16 cellular contexts compared by ENCODE assay signal in the genomic region with DNA sequence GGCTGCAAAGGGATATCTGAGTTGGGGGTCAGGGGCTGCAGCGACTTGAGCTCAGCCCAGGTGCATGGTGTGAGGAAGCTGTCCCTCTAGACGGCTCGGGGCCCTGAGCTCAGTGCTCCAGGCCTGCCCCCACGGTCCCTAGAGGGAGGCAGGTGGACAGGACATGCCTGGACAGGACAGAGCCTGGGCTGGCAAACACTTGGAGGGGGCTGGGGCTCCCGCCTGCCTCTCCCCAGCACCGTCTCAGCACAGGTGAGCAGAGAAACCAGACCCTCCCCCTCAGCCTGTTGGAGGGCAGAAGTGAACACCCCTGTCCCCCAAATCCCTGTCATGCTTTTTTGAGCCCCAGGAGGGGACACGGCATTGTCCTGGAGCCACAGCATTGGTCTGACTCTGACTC. TPM values are rescaled to one million over a fixed set of nuclear protein-coding genes. Genes with fewer than 3 reads are reported as not detected.
DNase-seq lines count a peak whose midpoint lies in the region; ATAC-seq and TF ChIP-seq lines count a peak whose summit lies in the region.
"Had no signal": no experiment of that assay in that cellular context is flagged by ENCODE, and none has a peak within 500 bp of the region (broad histone marks: within the 10 kb centered on the region; RNA-seq: fewer than 3 reads in every experiment).

No MANE protein-coding gene starts in this region.

- CTCF ChIA-PET in activated CD8-positive, alpha-beta T cell treated with anti-CD3 and anti-CD28 coated beads, Interleukin-2, amount 10 ng/mL, durations not matched to agents 7 days and 5 days (lab: Charles Lee) = no interaction called here
- CTCF ChIA-PET in activated CD8-positive, alpha-beta T cell treated with anti-CD3 and anti-CD28 coated beads for 36 hours (lab: Charles Lee) = interaction anchor here (1.8 kb wide), 1 partner anchor 15 kb away, joined by 5 read pairs; no protein-coding TSS in a partner anchor
- CTCF ChIA-PET in HEK293 (lab: Yijun Ruan, JAX) = interaction anchor here (0.6 to 1.3 kb wide), 5 partner anchors 11 to 54 kb away, joined by 3 to 4 read pairs (median 3); partner anchors contain the start of gene SLC38A10

- H3K27me3 ChIP-seq in psoas muscle (ENCODE audit: insufficient read depth in 3 of 3, low read length in 2 of 3) = no peaks in the 10 kb centered on the region
- H3K27me3 ChIP-seq: Peyer's patch had no signal

- no peaks in the 10 kb centered on the region for H3K27me3 Mint-ChIP-seq in activated CD8-positive, alpha-beta T cell treated with anti-CD3 and anti-CD28 coated beads, Interleukin-2, amount 10 ng/mL, durations not matched to agents 7 days and 5 days (ENCODE audit: low read depth)
- peaks cover 3% of the 10 kb centered on the region for H3K27me3 Mint-ChIP-seq in activated CD8-positive, alpha-beta T cell treated with anti-CD3 and anti-CD28 coated beads for 36 hours
- peaks cover 13% of the 10 kb centered on the region for H3K27me3 Mint-ChIP-seq in dendritic cell treated with granulocyte-macrophage colony-stimulating factor and Interleukin-4, amounts not matched to agents 40 ng/mL and 50 ng/mL, for 4 days

- no peaks in the 10 kb centered on the region for H3K36me3 Mint-ChIP-seq in activated CD8-positive, alpha-beta T cell treated with anti-CD3 and anti-CD28 coated beads, Interleukin-2, amount 10 ng/mL, durations not matched to agents 7 days and 5 days (ENCODE audit: low read depth)
- no peaks in the 10 kb centered on the region for H3K36me3 Mint-ChIP-seq in activated CD8-positive, alpha-beta T cell treated with anti-CD3 and anti-CD28 coated beads for 36 hours (ENCODE audit: low read depth)
- H3K36me3 Mint-ChIP-seq in dendritic cell treated with granulocyte-macrophage colony-stimulating factor and Interleukin-4, amounts not matched to agents 40 ng/mL and 50 ng/mL, for 4 days (ENCODE audit: low read depth) = no peaks in the 10 kb centered on the region
- H3K36me3 Mint-ChIP-seq: T-cell had no signal

- H3K9me3 Mint-ChIP-seq in activated CD8-positive, alpha-beta T cell treated with anti-CD3 and anti-CD28 coated beads, Interleukin-2, amount 10 ng/mL, durations not matched to agents 7 days and 5 days (ENCODE audit: insufficient read depth) = no peaks in the 10 kb centered on the region
- H3K9me3 Mint-ChIP-seq in activated CD8-positive, alpha-beta T cell treated with anti-CD3 and anti-CD28 coated beads for 36 hours = no peaks in the 10 kb centered on the region
- H3K9me3 Mint-ChIP-seq in dendritic cell treated with granulocyte-macrophage colony-stimulating factor and Interleukin-4, amounts not matched to agents 40 ng/mL and 50 ng/mL, for 4 days = no peaks in the 10 kb centered on the region
- H3K9me3 Mint-ChIP-seq: CD4-positive, alpha-beta T cell; HFFc6; T-cell had no signal

- POLR2A ChIA-PET in activated CD8-positive, alpha-beta T cell treated with anti-CD3 and anti-CD28 coated beads, Interleukin-2, amount 10 ng/mL, durations not matched to agents 7 days and 5 days (lab: Charles Lee) = interaction anchor here (0.6 kb wide), 1 partner anchor 183 kb away, joined by 3 read pairs; no protein-coding TSS in a partner anchor
- POLR2A ChIA-PET in activated CD8-positive, alpha-beta T cell treated with anti-CD3 and anti-CD28 coated beads for 36 hours (lab: Charles Lee) = interaction anchor here (0.7 to 0.8 kb wide), 2 partner anchors 10 to 71 kb away, joined by 3 read pairs; no protein-coding TSS in a partner anchor
- POLR2A ChIA-PET in HEK293 (lab: Yijun Ruan, JAX) = interaction anchor here (1.0 to 1.8 kb wide), 2 partner anchors 23 to 88 kb away, joined by 3 to 4 read pairs; partner anchors contain the start of gene BAHCC1

- ATAC-seq in activated CD8-positive, alpha-beta T cell treated with anti-CD3 and anti-CD28 coated beads, Interleukin-2, amount 10 ng/mL, durations not matched to agents 7 days and 5 days = peak; percentile 3
- ATAC-seq in activated CD8-positive, alpha-beta T cell treated with anti-CD3 and anti-CD28 coated beads for 36 hours = no peak
- peak in 1 of 4 donors; percentile 38 for ATAC-seq in psoas muscle
- ATAC-seq: GM23338, T-cell had no signal

- H3K36me3 ChIP-seq in HEK293 (ENCODE audit: control insufficient read depth in 2 of 2, insufficient read depth in 1 of 2, low read length in 2 of 2) (no peaks in the 10 kb centered on the region), psoas muscle (ENCODE audit: insufficient read depth in 1 of 2, low read depth in 1 of 2) (no peaks in the 10 kb centered on the region)
- H3K36me3 ChIP-seq: Peyer's patch had no signal

- H3K27ac ChIP-seq in HEK293 (ENCODE audit: extremely low read depth, low read depth, low read length) (peak overlapping the region; percentile 28; the same call in 1 of the 2 replicates), psoas muscle (peak overlapping the region; percentile 71)
- H3K27ac ChIP-seq: Peyer's patch had no signal

- no peak for DNase-seq in activated CD8-positive, alpha-beta T cell treated with anti-CD3 and anti-CD28 coated beads, Interleukin-2, amount 10 ng/mL, durations not matched to agents 7 days and 5 days
- no peak for DNase-seq in activated CD8-positive, alpha-beta T cell treated with anti-CD3 and anti-CD28 coated beads for 36 hours
- DNase-seq in psoas muscle (no peak), D341Med (ENCODE audit: low spot score) (no peak)
- no peak for DNase-seq in activated T-cell treated with anti-CD3 and anti-CD28 coated beads, Interleukin-2, amount 50 U/mL, for 48 hours
- DNase-seq: Calu3; CD4-positive, alpha-beta T cell; HFFc6; KG1; NCI-H187; Peyer's patch; SK-N-SH; T-cell had no signal

- intact Hi-C loops in activated CD8-positive, alpha-beta T cell treated with anti-CD3 and anti-CD28 coated beads for 36 hours (cut with micrococcal nuclease) = no loop called here
- intact Hi-C loops in dendritic cell treated with granulocyte-macrophage colony-stimulating factor and Interleukin-4, amounts not matched to agents 40 ng/mL and 50 ng/mL, for 4 days (cut with micrococcal nuclease) = no loop called here
- intact Hi-C loops in psoas muscle (cut with DNase I) = loop anchor here in 1 of 2 donors (5.0 kb wide), 1 partner anchor 81 kb away; no protein-coding TSS in a partner anchor

- peaks cover 8% of the 10 kb centered on the region for H3K4me1 Mint-ChIP-seq in activated CD8-positive, alpha-beta T cell treated with anti-CD3 and anti-CD28 coated beads, Interleukin-2, amount 10 ng/mL, durations not matched to agents 7 days and 5 days (ENCODE audit: low read depth)
- H3K4me1 Mint-ChIP-seq in activated CD8-positive, alpha-beta T cell treated with anti-CD3 and anti-CD28 coated beads for 36 hours (ENCODE audit: low read depth) = peaks cover 4% of the 10 kb centered on the region
- peaks cover 42% of the 10 kb centered on the region for H3K4me1 Mint-ChIP-seq in dendritic cell treated with granulocyte-macrophage colony-stimulating factor and Interleukin-4, amounts not matched to agents 40 ng/mL and 50 ng/mL, for 4 days (ENCODE audit: low read depth)

- WGBS in psoas muscle, 3 donors = 85 to 90% (median 88%) methylated on average over 7 of the region's 7 CpGs

- no peaks in the 10 kb centered on the region for H3K9me3 ChIP-seq in HEK293 (ENCODE audit: control insufficient read depth, insufficient read depth, low read depth, low read length)
- H3K9me3 ChIP-seq in psoas muscle = no peaks in the 10 kb centered on the region
- H3K9me3 ChIP-seq: Peyer's patch, SK-N-SH had no signal

- H3K27ac Mint-ChIP-seq in activated CD8-positive, alpha-beta T cell treated with anti-CD3 and anti-CD28 coated beads, Interleukin-2, amount 10 ng/mL, durations not matched to agents 7 days and 5 days = no peak overlapping the region
- no peak overlapping the region for H3K27ac Mint-ChIP-seq in activated CD8-positive, alpha-beta T cell treated with anti-CD3 and anti-CD28 coated beads for 36 hours
- peak overlapping the region; percentile 40 for H3K27ac Mint-ChIP-seq in dendritic cell treated with granulocyte-macrophage colony-stimulating factor and Interleukin-4, amounts not matched to agents 40 ng/mL and 50 ng/mL, for 4 days
- H3K27ac Mint-ChIP-seq: CD4-positive, alpha-beta T cell; GM23338; HFFc6; T-cell had no signal

- H3K4me1 ChIP-seq in HEK293 (ENCODE audit: control insufficient read depth, insufficient read depth, low read length) = peaks cover 3% of the 10 kb centered on the region; the same call in 1 of the 2 replicates
- peaks cover 17% of the 10 kb centered on the region for H3K4me1 ChIP-seq in psoas muscle

- no peak for TF ChIP-seq CTCF in activated CD8-positive, alpha-beta T cell treated with anti-CD3 and anti-CD28 coated beads for 36 hours (IDR thresholded peaks at IDR 0.05)
- no peak for TF ChIP-seq CTCF in HEK293 (tag by site-specific recombination; IDR thresholded peaks at IDR 0.05)
- TF ChIP-seq CTCF in psoas muscle (IDR thresholded peaks at IDR 0.05) = no peak

- H3K4me3 ChIP-seq in HEK293 (ENCODE audit: low read depth, low read length) = no peak overlapping the region
- no peak overlapping the region for H3K4me3 ChIP-seq in psoas muscle
- H3K4me3 ChIP-seq: GM23338, Peyer's patch had no signal

- no peak overlapping the region for H3K4me3 Mint-ChIP-seq in activated CD8-positive, alpha-beta T cell treated with anti-CD3 and anti-CD28 coated beads, Interleukin-2, amount 10 ng/mL, durations not matched to agents 7 days and 5 days
- no peak overlapping the region for H3K4me3 Mint-ChIP-seq in activated CD8-positive, alpha-beta T cell treated with anti-CD3 and anti-CD28 coated beads for 36 hours
- H3K4me3 Mint-ChIP-seq in dendritic cell treated with granulocyte-macrophage colony-stimulating factor and Interleukin-4, amounts not matched to agents 40 ng/mL and 50 ng/mL, for 4 days = no peak overlapping the region
- H3K4me3 Mint-ChIP-seq: CD4-positive, alpha-beta T cell; GM23338; HFFc6; T-cell had no signal

TF ChIP-seq in HEK293, 187 proteins besides CTCF, POLR2A, EP300 and RAD21:
- TF ChIP-seq ZNF37A (tag by site-specific recombination; IDR thresholded peaks at IDR 0.05) (no peak), ZBTB8A (tag by site-specific recombination; IDR thresholded peaks at IDR 0.05) (0 out of 2 replicates have a peak, but pooled peaks have one; percentile 17), ZNF335 (tag by site-specific recombination; conservative IDR thresholded peaks at IDR 0.05) (no peak)

RNA-seq across cellular contexts. Expression of gene SLC38A10, which starts 11.4 kb away (rescaled TPM):
- total RNA-seq in activated CD8-positive, alpha-beta T cell treated with anti-CD3 and anti-CD28 coated beads, Interleukin-2, amount 10 ng/mL, durations not matched to agents 7 days and 5 days = 10 to 100 TPM; 78.5 to 83.5 TPM
- 10 to 100 TPM; 42.7 to 45.4 TPM for total RNA-seq in activated CD8-positive, alpha-beta T cell treated with anti-CD3 and anti-CD28 coated beads for 36 hours
- total RNA-seq in psoas muscle = 10 to 100 TPM; 16.7 to 23.9 (median 18.6) TPM
- polyA plus RNA-seq in psoas muscle = 10 to 100 TPM; 16.9 to 40.6 (median 33.0) TPM
